8 cellular contexts compared by ENCODE assay signal in genomic region chr17:2592974-2593845, GRCh38. TPM values are rescaled to one million over a fixed set of nuclear protein-coding genes. Genes with fewer than 3 reads are reported as not detected.
DNase-seq lines count a peak whose midpoint lies in the region; ATAC-seq and TF ChIP-seq lines count a peak whose summit lies in the region.

Gene PAFAH1B1 (plus strand): TSS chr17:2593654. CDS start chr17:2638289, 44,635 bp downstream.

- H2BK5ac ChIP-seq in IMR-90 (ENCODE audit: low read depth, low read length, poor library complexity, severe bottlenecking), result peak within 1 kb of the TSS; percentile 97

- peak within 1 kb of the TSS; percentile 89 for H3K4ac ChIP-seq in IMR-90 (ENCODE audit: low read depth, low read length)

- 1% methylated on average over 27 of the region's 90 CpGs; no CpG with 5 or more reads in 1 of the 2 experiments for WGBS in IMR-90 (ENCODE audit: extremely low coverage in 2 of 2, insufficient read length in 1 of 2), 2 experiments
- WGBS in esophagus muscularis mucosa, result 0% methylated on average over 34 of the region's 90 CpGs

- peak; percentile 82 for DNase-seq in DMS114 treated with DMSO at 0.1 percent for 48 hours (lab: John Stamatoyannopoulos, UW; ENCODE audit: unreplicated experiment)
- DNase-seq in IMR-90, result peak; percentile 72
- DNase-seq in Peyer's patch, result peak; percentile 88 to 96 (median 95)
- DNase-seq in activated T-cell treated with anti-CD3 and anti-CD28 coated beads, Interleukin-2, amount 50 U/mL, for 48 hours, result peak; percentile 93 to 97
- peak; percentile 96 for DNase-seq in esophagus muscularis mucosa (ENCODE audit: extremely low spot score)
- peak; percentile 92 for DNase-seq in myocyte (ENCODE audit: low read depth)
- peak; percentile 89 to 92 for DNase-seq in stimulated activated CD8-positive, alpha-beta memory T cell treated with anti-CD3 and anti-CD28 coated beads, Interleukin-7, amount 100 ng/mL, for 48 hours (ENCODE audit: extremely low read depth in 1 of 2, low read depth in 1 of 2)

- TF ChIP-seq POLR2A in IMR-90 (IDR thresholded peaks at IDR 0.05; ENCODE audit: low read depth, low read length) (peak; percentile 89), Peyer's patch (IDR thresholded peaks at IDR 0.05) (peak; percentile 85 to 90), esophagus muscularis mucosa (IDR thresholded peaks at IDR 0.05; ENCODE audit: low read depth) (peak; percentile 41)

- no peaks in the 10 kb centered on the region for H3K9me3 ChIP-seq in IMR-90 (ENCODE audit: control insufficient read depth, insufficient read depth, low read length)
- no peaks in the 10 kb centered on the region for H3K9me3 ChIP-seq in Peyer's patch
- no peaks in the 10 kb centered on the region for H3K9me3 ChIP-seq in esophagus muscularis mucosa

- peak within 1 kb of the TSS; percentile 34; the same call in 1 of the 2 replicates for H2BK20ac ChIP-seq in IMR-90 (ENCODE audit: low read depth, low read length)

- in situ Hi-C loops in IMR-90 (cut with MboI; ENCODE audit: low sequenced_read_pairs), result no loop called here

- peak within 1 kb of the TSS; percentile 63 for H3K56ac ChIP-seq in IMR-90 (ENCODE audit: extremely low read depth, insufficient read depth, low read length)

- peak within 1 kb of the TSS; percentile 100 for H3K4me2 ChIP-seq in IMR-90 (ENCODE audit: low read depth, low read length)

- ATAC-seq in GM21528 (IDR thresholded peaks at IDR 0.05; ENCODE audit: low FRiP score, unreplicated experiment) (peak; percentile 80), IMR-90 (ENCODE audit: low read depth) (peak; percentile 86)

- intact Hi-C loops in IMR-90 (cut with micrococcal nuclease), result loop anchor here (2.0 to 10.0 kb wide), 2 partner anchors 82 to 138 kb away; partner anchors contain the start of gene METTL16
- intact Hi-C loops in esophagus muscularis mucosa (cut with DNase I), result loop anchor here (5.0 kb wide), 1 partner anchor 94 kb away; no protein-coding TSS in a partner anchor

- H3K14ac ChIP-seq in IMR-90 (replicated peaks; ENCODE audit: low read depth, low read length), result peak within 1 kb of the TSS; percentile 96

- peak within 1 kb of the TSS; percentile 91 for H3K23ac ChIP-seq in IMR-90 (ENCODE audit: low read depth, low read length)

- H3K27ac ChIP-seq in IMR-90 (ENCODE audit: insufficient read depth, low read length) (peak within 1 kb of the TSS; percentile 99), Peyer's patch (peak within 1 kb of the TSS; percentile 98 to 99 (median 99)), esophagus muscularis mucosa (replicated peaks in 1 of 4) (peak within 1 kb of the TSS; percentile 97 to 99 (median 98))

- H3K18ac ChIP-seq in IMR-90 (ENCODE audit: low read depth, low read length), result peak within 1 kb of the TSS; percentile 84

- H4K91ac ChIP-seq in IMR-90 (ENCODE audit: insufficient read depth, low read depth, low read length), result peak within 1 kb of the TSS; percentile 81

- H3K36me3 ChIP-seq in IMR-90 (ENCODE audit: control insufficient read depth, insufficient read depth, low read length), result no peaks in the 10 kb centered on the region; the same call in 1 of the 2 replicates
- no peaks in the 10 kb centered on the region for H3K36me3 ChIP-seq in Peyer's patch
- H3K36me3 ChIP-seq in esophagus muscularis mucosa, result no peaks in the 10 kb centered on the region

- H3K27me3 ChIP-seq in IMR-90 (ENCODE audit: control insufficient read depth, insufficient read depth, low read length), result no peaks in the 10 kb centered on the region
- H3K27me3 ChIP-seq in Peyer's patch, result no peaks in the 10 kb centered on the region
- H3K27me3 ChIP-seq in esophagus muscularis mucosa, result no peaks in the 10 kb centered on the region

- peak within 1 kb of the TSS; percentile 99 for H3K9ac ChIP-seq in IMR-90 (ENCODE audit: low read depth, low read length)

- H2AK5ac ChIP-seq in IMR-90 (ENCODE audit: low read depth, low read length), result peak within 1 kb of the TSS; percentile 59

- dilution Hi-C loops in IMR-90 (cut with HindIII; ENCODE audit: low sequenced_read_pairs, unreplicated experiment), result no loop called here

- H3K79me1 ChIP-seq in IMR-90 (ENCODE audit: low read depth in 1 of 2, low read length in 2 of 2), result peaks cover 4 to 12% of the 10 kb centered on the region in 2 experiments; a peak in 2 of 4 replicates

- peak within 1 kb of the TSS; percentile 16; the same call in 1 of the 3 replicates for H2BK15ac ChIP-seq in IMR-90 (ENCODE audit: low read depth, low read length)

- BruUV-seq in IMR-90 (replicated peaks; lab: Mats Ljungman, UMichigan), result no TSS peak

- 0 out of 2 replicates have a peak, but pooled peaks cover 4% of the 10 kb centered on the region for H3K9me1 ChIP-seq in IMR-90 (ENCODE audit: insufficient read depth, low read length)

- H4K20me1 ChIP-seq in IMR-90 (ENCODE audit: insufficient read depth, low read length), result peaks cover 39% of the 10 kb centered on the region

- peak within 1 kb of the TSS; percentile 89 for H2AK9ac ChIP-seq in IMR-90 (replicated peaks; ENCODE audit: low read depth, low read length, poor library complexity)

- H3K4me1 ChIP-seq in IMR-90 (ENCODE audit: control insufficient read depth, insufficient read depth, low read length), result peaks cover 2% of the 10 kb centered on the region; the same call in 1 of the 2 replicates
- H3K4me1 ChIP-seq in Peyer's patch, result peaks cover 0 to 33% (median 7%) of the 10 kb centered on the region in 4 donors
- peaks cover 38 to 49% (median 45%) of the 10 kb centered on the region in 4 donors for H3K4me1 ChIP-seq in esophagus muscularis mucosa

- CTCF ChIA-PET in IMR-90 (lab: Yijun Ruan, JAX), result interaction anchor here (0.5 kb wide), 1 partner anchor 121 kb away, joined by 3 read pairs; no protein-coding TSS in a partner anchor

- peak within 1 kb of the TSS; percentile 48 to 91 for H4K8ac ChIP-seq in IMR-90 (ENCODE audit: low read depth in 2 of 2, low read length in 2 of 2)

- H4K5ac ChIP-seq in IMR-90 (ENCODE audit: low read depth, low read length), result peak within 1 kb of the TSS; percentile 81

- peak; percentile 21; the same call in 1 of the 2 replicates for TF ChIP-seq CTCF in IMR-90 (conservative IDR thresholded peaks at IDR 0.05; ENCODE audit: low read depth, low read length)
- peak in 3 of 6 experiments; percentile 10 to 46 (median 18) for TF ChIP-seq CTCF in Peyer's patch (IDR thresholded peaks at IDR 0.05)
- TF ChIP-seq CTCF in esophagus muscularis mucosa (IDR thresholded peaks at IDR 0.05), result peak in 2 of 3 experiments; percentile 27 to 53

- POLR2A ChIA-PET in IMR-90 (lab: Charles Lee; ENCODE audit: unreplicated experiment), result interaction anchor here (0.6 to 0.8 kb wide), 2 partner anchors 13 kb away, joined by 3 to 5 read pairs; no protein-coding TSS in a partner anchor

- H3K4me3 ChIP-seq in IMR-90 (ENCODE audit: insufficient read depth, low read depth, low read length), result peak within 1 kb of the TSS; percentile 99
- peak within 1 kb of the TSS; percentile 89 to 99 (median 94) for H3K4me3 ChIP-seq in Peyer's patch
- peak within 1 kb of the TSS; percentile 88 to 99 (median 97) for H3K4me3 ChIP-seq in esophagus muscularis mucosa

- no peak for TF ChIP-seq RAD21 in IMR-90 (IDR thresholded peaks at IDR 0.05; ENCODE audit: low read length)

- peak within 1 kb of the TSS; percentile 66 for H2BK120ac ChIP-seq in IMR-90 (ENCODE audit: low read depth, low read length)

- H2AFZ ChIP-seq in IMR-90 (replicated peaks; ENCODE audit: low read length, poor library complexity), result peak within 1 kb of the TSS; percentile 98

- TF ChIP-seq EP300 in esophagus muscularis mucosa (IDR thresholded peaks at IDR 0.05), result no peak

TF ChIP-seq in IMR-90, 13 proteins besides CTCF, POLR2A, EP300 and RAD21:
- no peak for TF ChIP-seq ELK1 (IDR thresholded peaks at IDR 0.05; ENCODE audit: borderline replicate concordance, low read depth, low read length)
- TF ChIP-seq SMC3 (IDR thresholded peaks at IDR 0.05; ENCODE audit: low read depth, low read length), result no peak
- TF ChIP-seq BHLHE40 (IDR thresholded peaks at IDR 0.05; ENCODE audit: low read depth, low read length), result peak; percentile 68
- no peak; the same call in 1 of the 2 replicates for TF ChIP-seq CHD1 (IDR thresholded peaks at IDR 0.05; ENCODE audit: low read depth, low read length)

RNA-seq across cellular contexts. Expression of gene PAFAH1B1, which starts in this region (rescaled TPM):
- total RNA-seq in IMR-90 (2012; rRNA removed), result 121 and 127 TPM in 2 replicates
- 52.7 and 64.5 TPM in 2 replicates for polyA plus RNA-seq in IMR-90 (2012; rRNA removed)
- polyA plus RNA-seq in IMR-90 (2012; cell fraction: cytosol; rRNA removed), result 15.8 and 25.3 TPM in 2 replicates
- 12.5 and 61.3 TPM in 2 replicates for polyA plus RNA-seq in IMR-90 (2012; cell fraction: nucleus; rRNA removed; ENCODE audit: low replicate concordance)
- 100 to 1,000 TPM; 131 to 281 (median 141) TPM for total RNA-seq in Peyer's patch
- total RNA-seq in esophagus muscularis mucosa, result 100 to 1,000 TPM in 2 of 4 donors, 10 to 100 TPM in 2; 86.5 to 119 (median 102) TPM
- 120 and 123 TPM in 2 replicates for total RNA-seq in myocyte
- polyA plus RNA-seq in myocyte (2012), result 100 TPM

Comparison
In these comparisons a context has a peak if more than half of its experiments do, and no peak if none do; other contexts are left out.
1. Peak in every context shown above with its lines: DNase-seq, ATAC-seq, H3K4me3 ChIP-seq and H3K27ac ChIP-seq.